19 cellular contexts compared by ENCODE assay signal in the genomic region with DNA sequence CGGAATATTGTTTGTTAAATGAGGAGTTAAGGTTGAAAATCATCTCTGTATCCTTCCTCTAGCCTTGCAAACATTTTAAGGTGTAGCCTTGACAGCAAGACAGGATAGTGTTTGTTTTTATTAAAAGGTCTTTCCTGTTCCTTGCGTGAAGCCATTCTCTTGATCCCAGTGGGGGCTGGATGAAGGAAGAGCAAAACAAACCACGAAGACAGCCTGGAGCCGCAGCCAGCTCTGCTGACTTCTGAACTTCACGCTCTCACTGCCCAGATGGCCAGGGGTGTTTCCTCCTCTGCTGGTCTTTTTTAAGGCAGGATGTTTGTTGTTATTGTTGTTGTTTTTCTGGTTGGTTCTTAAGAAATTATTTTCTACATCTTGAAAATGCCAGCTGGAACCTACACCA.
DNase-seq lines count a peak whose midpoint lies in the region; ATAC-seq and TF ChIP-seq lines count a peak whose summit lies in the region.
"Had no signal": no experiment of that assay in that cellular context is flagged by ENCODE, and none has a peak within 500 bp of the region (broad histone marks: within the 10 kb centered on the region; RNA-seq: fewer than 3 reads in every experiment).

No MANE protein-coding gene starts in this region.

- ATAC-seq in right cardiac atrium (peak; percentile 25 to 44), Right ventricle myocardium inferior (no peak), HG03139 (IDR thresholded peaks at IDR 0.05; ENCODE audit: unreplicated experiment) (no peak)
- ATAC-seq: CD8-positive, alpha-beta T cell; GM12878; left colon; natural killer cell had no signal

- no peaks in the 10 kb centered on the region for H3K4me1 ChIP-seq in right cardiac atrium (ENCODE audit: control insufficient read depth, insufficient read depth, low read length)
- peaks cover 0 to 24% (median 0%) of the 10 kb centered on the region in 3 donors for H3K4me1 ChIP-seq in esophagus squamous epithelium

- TF ChIP-seq POLR2A in esophagus squamous epithelium (IDR thresholded peaks at IDR 0.05): no peak

- H3K27me3 Mint-ChIP-seq in mesothelial cell of epicardium (ENCODE audit: low read depth) (no peaks in the 10 kb centered on the region), HFFc6 (ENCODE audit: insufficient read depth) (no peaks in the 10 kb centered on the region)
- H3K27me3 Mint-ChIP-seq: activated CD4-positive, alpha-beta memory T cell treated with anti-CD3 and anti-CD28 coated beads, Interleukin-2, amount 10 ng/mL, durations not matched to agents 7 days and 5 days; IgD-negative memory B cell had no signal

- H3K27me3 ChIP-seq in right cardiac atrium (ENCODE audit: control insufficient read depth, insufficient read depth) (no peaks in the 10 kb centered on the region), esophagus squamous epithelium (no peaks in the 10 kb centered on the region), dorsolateral prefrontal cortex (no peaks in the 10 kb centered on the region), MG63 (no peaks in the 10 kb centered on the region)
- H3K27me3 ChIP-seq: heart left ventricle had no signal

- TF ChIP-seq CTCF in esophagus squamous epithelium (IDR thresholded peaks at IDR 0.05): no peak
- no peak for TF ChIP-seq CTCF in mesothelial cell of epicardium (IDR thresholded peaks at IDR 0.05; ENCODE audit: unreplicated experiment)
- no peak for TF ChIP-seq CTCF in dorsolateral prefrontal cortex (IDR thresholded peaks at IDR 0.05 in 54 of 56, conservative IDR thresholded peaks at IDR 0.05 in 2 of 56; ENCODE audit: low read depth in 1 of 56, partially characterized antibody in 56 of 56)
- TF ChIP-seq CTCF in HFFc6 (IDR thresholded peaks at IDR 0.05): no peak

- no peaks in the 10 kb centered on the region for H3K9me3 Mint-ChIP-seq in mesothelial cell of epicardium
- H3K9me3 Mint-ChIP-seq in HFFc6: no peaks in the 10 kb centered on the region
- H3K9me3 Mint-ChIP-seq: activated CD4-positive, alpha-beta memory T cell treated with anti-CD3 and anti-CD28 coated beads, Interleukin-2, amount 10 ng/mL, durations not matched to agents 7 days and 5 days; CD8-positive, alpha-beta T cell; IgD-negative memory B cell; natural killer cell had no signal

- H3K4me3 ChIP-seq in right cardiac atrium (ENCODE audit: low read length) (no peak overlapping the region), esophagus squamous epithelium (no peak overlapping the region), dorsolateral prefrontal cortex (no peak overlapping the region), MG63 (no peak overlapping the region)
- H3K4me3 ChIP-seq: GM12878, heart left ventricle, PC-9 had no signal

- H3K27ac ChIP-seq in right cardiac atrium (ENCODE audit: low read length) (no peak overlapping the region), esophagus squamous epithelium (peak overlapping the region in 3 of 4 donors; percentile 5 to 33 (median 10)), dorsolateral prefrontal cortex (peak overlapping the region in 4 of 59 donors; percentile 4 to 33 (median 16))
- H3K27ac ChIP-seq: PC-9 had no signal

- H3K4me3 Mint-ChIP-seq in mesothelial cell of epicardium (peak overlapping the region; percentile 5), HFFc6 (no peak overlapping the region)
- H3K4me3 Mint-ChIP-seq: activated CD4-positive, alpha-beta memory T cell treated with anti-CD3 and anti-CD28 coated beads, Interleukin-2, amount 10 ng/mL, durations not matched to agents 7 days and 5 days; CD8-positive, alpha-beta T cell; IgD-negative memory B cell; natural killer cell had no signal

- H3K4me1 Mint-ChIP-seq in mesothelial cell of epicardium (peaks cover 13% of the 10 kb centered on the region), HFFc6 (ENCODE audit: low read depth) (peaks cover 16% of the 10 kb centered on the region)
- H3K4me1 Mint-ChIP-seq: activated CD4-positive, alpha-beta memory T cell treated with anti-CD3 and anti-CD28 coated beads, Interleukin-2, amount 10 ng/mL, durations not matched to agents 7 days and 5 days; IgD-negative memory B cell; natural killer cell had no signal

- DNase-seq in right cardiac atrium (no peak), Right ventricle myocardium inferior (ENCODE audit: missing footprints) (no peak), esophagus squamous epithelium (lab: John Stamatoyannopoulos, UW) (no peak), mesothelial cell of epicardium (ENCODE audit: low spot score in 2 of 2, unreplicated experiment in 2 of 2) (no peak), dorsolateral prefrontal cortex (no peak), MG63 (no peak), HFFc6 (no peak)
- DNase-seq: activated CD4-positive, alpha-beta memory T cell treated with anti-CD3 and anti-CD28 coated beads, Interleukin-2, amount 10 ng/mL, durations not matched to agents 7 days and 5 days; CD8-positive, alpha-beta T cell; cerebellar nuclear complex; heart left ventricle; left colon; natural killer cell; NCI-H748 treated with DMSO at 0.1 percent for 48 hours; PC-9; retina had no signal

- H3K9me3 ChIP-seq in right cardiac atrium (ENCODE audit: control insufficient read depth, low read length) (no peaks in the 10 kb centered on the region), esophagus squamous epithelium (no peaks in the 10 kb centered on the region), MG63 (no peaks in the 10 kb centered on the region)
- H3K9me3 ChIP-seq: heart left ventricle had no signal

- WGBS in right cardiac atrium: 40% methylated on average over 5 of the region's 5 CpGs
- WGBS in esophagus squamous epithelium, 2 donors: 64 to 65% methylated on average over 5 of the region's 5 CpGs

- H3K36me3 Mint-ChIP-seq in mesothelial cell of epicardium (peaks cover 4% of the 10 kb centered on the region), HFFc6 (ENCODE audit: low read depth) (peaks cover 28% of the 10 kb centered on the region)
- H3K36me3 Mint-ChIP-seq: natural killer cell had no signal

- H3K27ac Mint-ChIP-seq in mesothelial cell of epicardium (no peak overlapping the region), HFFc6 (no peak overlapping the region)
- H3K27ac Mint-ChIP-seq: activated CD4-positive, alpha-beta memory T cell treated with anti-CD3 and anti-CD28 coated beads, Interleukin-2, amount 10 ng/mL, durations not matched to agents 7 days and 5 days; CD8-positive, alpha-beta T cell; IgD-negative memory B cell; natural killer cell had no signal

- no peaks in the 10 kb centered on the region for H3K36me3 ChIP-seq in esophagus squamous epithelium
- H3K36me3 ChIP-seq in MG63: peaks cover 52% of the 10 kb centered on the region
- H3K36me3 ChIP-seq: heart left ventricle had no signal

- intact Hi-C loops in right cardiac atrium (cut with DNase I) (loop anchor here in 1 of 4 donors (10.0 kb wide), 1 partner anchor 223 kb away; no protein-coding TSS in a partner anchor), Right ventricle myocardium inferior (cut with DNase I) (no loop called here), esophagus squamous epithelium (cut with DNase I) (no loop called here), dorsolateral prefrontal cortex (cut with DNase I) (loop anchor here in 1 of 2 donors (5.0 to 10.0 kb wide), 2 partner anchors 45 to 123 kb away; no protein-coding TSS in a partner anchor)

Comparison
In these comparisons a context has a peak if more than half of its experiments do, and no peak if none do; other contexts are left out.
1. ATAC-seq: peak in right cardiac atrium (2 of 2); none in Right ventricle myocardium inferior (single experiment) and HG03139 (single experiment).